ENCODE assay signal across 1 cellular context in the genomic region with DNA sequence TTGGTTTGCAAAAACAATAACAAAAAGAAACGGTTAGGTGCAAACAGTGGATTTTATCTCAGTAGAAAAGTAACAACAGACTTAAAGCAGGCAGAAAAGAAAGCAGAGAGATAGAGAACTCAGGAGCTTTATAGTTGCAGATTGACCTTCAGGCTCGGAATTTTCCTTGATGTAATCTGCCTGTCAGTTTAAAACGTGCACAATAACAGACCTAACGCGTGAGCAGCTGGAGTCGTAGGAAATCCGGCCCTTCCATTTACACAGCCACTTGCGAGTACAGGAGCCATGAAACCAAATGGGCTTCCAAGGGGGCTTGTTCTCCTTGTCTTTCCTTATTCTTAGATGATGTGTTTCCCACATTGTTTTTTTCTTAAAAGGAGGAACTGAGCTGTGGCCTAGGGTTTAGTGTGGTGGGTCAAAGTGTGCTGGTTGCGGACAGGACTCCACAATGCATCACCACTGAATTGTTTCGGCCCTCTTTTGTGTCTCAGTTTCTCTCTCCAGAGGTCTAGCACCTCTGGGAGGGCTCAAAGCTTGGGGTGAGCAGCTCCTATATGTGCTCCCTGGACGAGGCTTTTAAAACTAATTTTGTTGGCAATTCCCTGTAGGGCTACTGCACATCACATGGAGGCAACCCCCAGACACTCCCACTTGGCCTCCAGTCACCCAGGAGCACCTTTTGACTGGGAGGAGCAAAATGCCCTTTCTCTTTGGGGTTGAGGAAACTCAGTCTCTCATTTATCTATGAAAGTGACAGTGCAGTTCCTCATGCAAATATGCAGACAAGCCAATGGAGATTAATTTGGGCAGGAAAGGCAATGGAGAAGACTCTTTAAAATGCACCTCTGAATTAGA.
TF ChIP-seq lines count a peak whose summit lies in the region.

No MANE protein-coding gene starts in this region.

TF ChIP-seq in GM23338, 12 proteins besides CTCF, POLR2A, EP300 and RAD21 (continued from another document):
- TF ChIP-seq, protein P1, sequence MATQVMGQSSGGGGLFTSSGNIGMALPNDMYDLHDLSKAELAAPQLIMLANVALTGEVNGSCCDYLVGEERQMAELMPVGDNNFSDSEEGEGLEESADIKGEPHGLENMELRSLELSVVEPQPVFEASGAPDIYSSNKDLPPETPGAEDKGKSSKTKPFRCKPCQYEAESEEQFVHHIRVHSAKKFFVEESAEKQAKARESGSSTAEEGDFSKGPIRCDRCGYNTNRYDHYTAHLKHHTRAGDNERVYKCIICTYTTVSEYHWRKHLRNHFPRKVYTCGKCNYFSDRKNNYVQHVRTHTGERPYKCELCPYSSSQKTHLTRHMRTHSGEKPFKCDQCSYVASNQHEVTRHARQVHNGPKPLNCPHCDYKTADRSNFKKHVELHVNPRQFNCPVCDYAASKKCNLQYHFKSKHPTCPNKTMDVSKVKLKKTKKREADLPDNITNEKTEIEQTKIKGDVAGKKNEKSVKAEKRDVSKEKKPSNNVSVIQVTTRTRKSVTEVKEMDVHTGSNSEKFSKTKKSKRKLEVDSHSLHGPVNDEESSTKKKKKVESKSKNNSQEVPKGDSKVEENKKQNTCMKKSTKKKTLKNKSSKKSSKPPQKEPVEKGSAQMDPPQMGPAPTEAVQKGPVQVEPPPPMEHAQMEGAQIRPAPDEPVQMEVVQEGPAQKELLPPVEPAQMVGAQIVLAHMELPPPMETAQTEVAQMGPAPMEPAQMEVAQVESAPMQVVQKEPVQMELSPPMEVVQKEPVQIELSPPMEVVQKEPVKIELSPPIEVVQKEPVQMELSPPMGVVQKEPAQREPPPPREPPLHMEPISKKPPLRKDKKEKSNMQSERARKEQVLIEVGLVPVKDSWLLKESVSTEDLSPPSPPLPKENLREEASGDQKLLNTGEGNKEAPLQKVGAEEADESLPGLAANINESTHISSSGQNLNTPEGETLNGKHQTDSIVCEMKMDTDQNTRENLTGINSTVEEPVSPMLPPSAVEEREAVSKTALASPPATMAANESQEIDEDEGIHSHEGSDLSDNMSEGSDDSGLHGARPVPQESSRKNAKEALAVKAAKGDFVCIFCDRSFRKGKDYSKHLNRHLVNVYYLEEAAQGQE (IDR thresholded peaks at IDR 0.05; ENCODE audit: unreplicated experiment) = no peak
- TF ChIP-seq EZH2phosphoT487 (IDR thresholded peaks at IDR 0.05; ENCODE audit: unreplicated experiment) = no peak
